Comparison of ENCODE assay signal across 14 cellular contexts in the genomic region with DNA sequence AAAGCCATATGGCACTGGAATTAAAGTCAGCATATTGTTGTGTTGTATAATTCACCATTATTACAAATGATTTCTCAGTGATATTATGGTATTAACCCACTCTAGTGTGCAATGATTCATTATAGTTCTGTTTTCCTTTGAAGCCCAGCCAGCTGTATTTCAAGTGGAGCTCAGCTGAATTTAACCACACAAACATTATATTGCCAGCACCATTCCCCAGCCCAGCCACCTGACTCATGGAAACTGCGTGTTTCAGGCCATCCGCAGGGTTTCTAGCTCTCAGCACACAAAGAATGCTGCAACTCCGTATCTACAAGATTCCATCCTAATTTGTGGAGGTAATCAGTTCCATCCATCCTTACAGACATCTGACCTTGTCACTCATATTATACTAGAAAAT.
DNase-seq lines count a peak whose midpoint lies in the region; ATAC-seq and TF ChIP-seq lines count a peak whose summit lies in the region.
"Had no signal": no experiment of that assay in that cellular context is flagged by ENCODE, and none has a peak within 500 bp of the region (broad histone marks: within the 10 kb centered on the region; RNA-seq: fewer than 3 reads in every experiment).

No MANE protein-coding gene starts in this region.

- DNase-seq in NCI-H2196 (lab: John Stamatoyannopoulos, UW; ENCODE audit: unreplicated experiment) (peak; percentile 5), NCI-H2196 treated with DMSO at 0.1 percent for 48 hours (lab: John Stamatoyannopoulos, UW; ENCODE audit: unreplicated experiment) (no peak), NCI-H345 treated with DMSO at 0.1 percent for 48 hours (lab: John Stamatoyannopoulos, UW; ENCODE audit: unreplicated experiment) (peak; percentile 4), brain microvascular endothelial cell (peak; percentile 29), upper lobe of right lung (no peak)
- DNase-seq: activated gamma-delta T cell, kidney, natural killer cell, T-cell, transverse colon had no signal

- TF ChIP-seq CTCF in brain microvascular endothelial cell (IDR thresholded peaks at IDR 0.05; ENCODE audit: low read depth, low read length, missing control alignments) (no peak), upper lobe of right lung (IDR thresholded peaks at IDR 0.05) (no peak)

- no peaks in the 10 kb centered on the region for H3K36me3 ChIP-seq in brain microvascular endothelial cell (replicated peaks)
- no peaks in the 10 kb centered on the region for H3K36me3 ChIP-seq in upper lobe of right lung
- H3K36me3 ChIP-seq: transverse colon had no signal

- in situ Hi-C loops in brain microvascular endothelial cell (cut with HindIII; ENCODE audit: low pct_ligation_motif_present, low sequenced_read_pairs), result no loop called here

- no peaks in the 10 kb centered on the region for H3K9me3 ChIP-seq in upper lobe of right lung
- H3K9me3 ChIP-seq: transverse colon had no signal

- H3K27me3 ChIP-seq in brain microvascular endothelial cell (replicated peaks), result no peaks in the 10 kb centered on the region
- H3K27me3 ChIP-seq in upper lobe of right lung, result no peaks in the 10 kb centered on the region
- H3K27me3 ChIP-seq: transverse colon had no signal

- intact Hi-C loops in upper lobe of right lung (cut with DNase I), result no loop called here

- peak; percentile 39 for ATAC-seq in upper lobe of right lung
- no peak for ATAC-seq in HG02870 (IDR thresholded peaks at IDR 0.05; ENCODE audit: unreplicated experiment)
- ATAC-seq in HG03135 (IDR thresholded peaks at IDR 0.05; ENCODE audit: unreplicated experiment), result no peak
- no peak for ATAC-seq in HG02623 (IDR thresholded peaks at IDR 0.05; ENCODE audit: unreplicated experiment)
- ATAC-seq: natural killer cell, T-cell had no signal

- no peaks in the 10 kb centered on the region for H3K4me1 ChIP-seq in upper lobe of right lung
- H3K4me1 ChIP-seq: transverse colon had no signal

- no peak overlapping the region for H3K27ac ChIP-seq in brain microvascular endothelial cell
- H3K27ac ChIP-seq in upper lobe of right lung, result no peak overlapping the region
- H3K27ac ChIP-seq: skin epidermis, transverse colon had no signal

- H3K4me3 ChIP-seq in brain microvascular endothelial cell (ENCODE audit: low read depth, low read length) (no peak overlapping the region), upper lobe of right lung (no peak overlapping the region)
- H3K4me3 ChIP-seq: skin epidermis, transverse colon had no signal

Comparison
In these comparisons a context has a peak if more than half of its experiments do, and no peak if none do; other contexts are left out.
1. DNase-seq: peak in NCI-H2196 (single experiment), NCI-H345 treated with DMSO at 0.1 percent for 48 hours (single experiment) and brain microvascular endothelial cell (single experiment); none in NCI-H2196 treated with DMSO at 0.1 percent for 48 hours (single experiment) and upper lobe of right lung (single experiment).